Comparison of ENCODE assay signal across 19 cellular contexts in genomic region chr6:139014945-139015344, GRCh38. TPM values are rescaled to one million over a fixed set of nuclear protein-coding genes. Genes with fewer than 3 reads are reported as not detected.
DNase-seq lines count a peak whose midpoint lies in the region; ATAC-seq, FAIRE-seq and TF ChIP-seq lines count a peak whose summit lies in the region.
"Had no signal": no experiment of that assay in that cellular context is flagged by ENCODE, and none has a peak within 500 bp of the region (broad histone marks: within the 10 kb centered on the region; RNA-seq: fewer than 3 reads in every experiment).

No MANE protein-coding gene starts in this region.

- peak; percentile 76 for ATAC-seq in left ventricle myocardium superior
- ATAC-seq: PC-3 had no signal

- H3K27me3 ChIP-seq in prostate gland (replicated peaks; ENCODE audit: insufficient read depth) (no peaks in the 10 kb centered on the region), endodermal cell (ENCODE audit: control insufficient read depth, insufficient read depth, low read length, poor library complexity, severe bottlenecking) (peaks cover 94% of the 10 kb centered on the region)

- FAIRE-seq in D721Med (lab: Jason Lieb, UNC), result no peak
- FAIRE-seq: H54 had no signal

- H3K27ac ChIP-seq in prostate gland (no peak overlapping the region), endodermal cell (ENCODE audit: low read depth, low read length) (no peak overlapping the region)

- no peaks in the 10 kb centered on the region for H3K9me3 ChIP-seq in prostate gland
- no peaks in the 10 kb centered on the region for H3K9me3 ChIP-seq in endodermal cell (ENCODE audit: control insufficient read depth, low read length)
- H3K9me3 ChIP-seq: Caco-2, SK-N-SH had no signal

- H3K4me1 Mint-ChIP-seq in endodermal cell, result peaks cover 10% of the 10 kb centered on the region

- H3K36me3 Mint-ChIP-seq in endodermal cell (ENCODE audit: low read depth), result no peaks in the 10 kb centered on the region

- no peaks in the 10 kb centered on the region for H3K9me3 Mint-ChIP-seq in endodermal cell

- H3K4me3 Mint-ChIP-seq in endodermal cell, result no peak overlapping the region

- 38% methylated on average over 3 of the region's 3 CpGs for WGBS in prostate gland
- 88 to 98% methylated on average over 1 to 3 of the region's 3 CpGs for WGBS in endodermal cell (ENCODE audit: insufficient coverage in 1 of 2, insufficient read length in 1 of 2), 2 experiments

- DNase-seq in LNCaP clone FGC (ENCODE audit: low read depth) (peak; percentile 83), NCI-H2196 treated with DMSO at 0.1 percent for 48 hours (lab: John Stamatoyannopoulos, UW; ENCODE audit: unreplicated experiment) (peak; percentile 53), left ventricle myocardium superior (peak; percentile 56), prostate gland (ENCODE audit: low spot score) (peak; percentile 78), endodermal cell (no peak), NCI-H526 treated with DMSO at 0.1 percent for 48 hours (lab: John Stamatoyannopoulos, UW) (no peak), D721Med (ENCODE audit: insufficient read length, low spot score) (no peak)
- DNase-seq: C1 segment of cervical spinal cord, Caco-2, DND-41, GDM1, KBM-7, NCI-H1105 treated with DMSO at 0.1 percent for 48 hours, NCI-H2029 treated with DMSO at 0.1 percent for 48 hours, NCI-H524, PC-3, SK-N-SH, T-helper 1 cell had no signal

- H3K9ac ChIP-seq in endodermal cell (ENCODE audit: extremely low read depth, low read length, poor library complexity, severe bottlenecking), result no peak overlapping the region
- H3K9ac ChIP-seq: SK-N-SH had no signal

- TF ChIP-seq POLR2A in prostate gland (IDR thresholded peaks at IDR 0.05), result no peak

- peaks cover 96% of the 10 kb centered on the region for H3K27me3 Mint-ChIP-seq in endodermal cell (ENCODE audit: insufficient read depth)

- no peaks in the 10 kb centered on the region for H3K4me1 ChIP-seq in prostate gland (replicated peaks)
- H3K4me1 ChIP-seq in endodermal cell (ENCODE audit: control insufficient read depth, insufficient read depth, low read length), result no peaks in the 10 kb centered on the region

- intact Hi-C loops in left ventricle myocardium superior (cut with micrococcal nuclease), result no loop called here
- intact Hi-C loops in prostate gland (cut with DNase I), result no loop called here

- H3K27ac Mint-ChIP-seq in endodermal cell, result no peak overlapping the region

- H3K4me3 ChIP-seq in LNCaP clone FGC (ENCODE audit: low read depth, low read length) (no peak overlapping the region), prostate gland (no peak overlapping the region), endodermal cell (ENCODE audit: low read length) (no peak overlapping the region)

- TF ChIP-seq CTCF in LNCaP clone FGC (IDR thresholded peaks at IDR 0.05; ENCODE audit: control insufficient read depth, extremely low read depth, insufficient read depth), result no peak
- TF ChIP-seq CTCF in prostate gland (IDR thresholded peaks at IDR 0.05), result no peak
- TF ChIP-seq CTCF in endodermal cell (conservative IDR thresholded peaks at IDR 0.05), result no peak
- TF ChIP-seq CTCF in D721Med (IDR thresholded peaks at IDR 0.05; ENCODE audit: insufficient read depth, missing control alignments), result no peak

- H3K36me3 ChIP-seq in prostate gland, result no peaks in the 10 kb centered on the region
- H3K36me3 ChIP-seq in endodermal cell (ENCODE audit: control insufficient read depth, insufficient read depth, low read length), result no peaks in the 10 kb centered on the region

RNA-seq across cellular contexts. Expression of gene ABRACL, which starts 13.6 kb away (rescaled TPM):
- total RNA-seq in left ventricle myocardium superior, result 7.1 TPM
- 10 to 100 TPM; 13.0 to 52.8 TPM for total RNA-seq in prostate gland
- 10 to 100 TPM; 24.7 to 45.8 TPM for total RNA-seq in endodermal cell
- polyA plus RNA-seq in endodermal cell (2013, experiment 1 of 2), result 94.9 TPM
- 90.8 TPM for polyA plus RNA-seq in endodermal cell (2013, experiment 2 of 2)

RNA-seq across cellular contexts. Expression of gene REPS1, which starts 26.9 kb away (rescaled TPM):
- total RNA-seq in left ventricle myocardium superior (31.1 TPM), prostate gland (10 to 100 TPM; 38.6 to 97.1 TPM), endodermal cell (10 to 100 TPM; 33.0 to 34.1 TPM)
- 57.1 TPM for polyA plus RNA-seq in endodermal cell (2013, experiment 1 of 2)
- polyA plus RNA-seq in endodermal cell (2013, experiment 2 of 2), result 56.3 TPM

Comparison
In these comparisons a context has a peak if more than half of its experiments do, and no peak if none do; other contexts are left out.
1. DNase-seq: peak in LNCaP clone FGC (single experiment), NCI-H2196 treated with DMSO at 0.1 percent for 48 hours (single experiment), left ventricle myocardium superior (single experiment) and prostate gland (single experiment); none in endodermal cell (single experiment), NCI-H526 treated with DMSO at 0.1 percent for 48 hours (single experiment) and D721Med (single experiment).